ENCODE assay signal across 10 cellular contexts in the genomic region with DNA sequence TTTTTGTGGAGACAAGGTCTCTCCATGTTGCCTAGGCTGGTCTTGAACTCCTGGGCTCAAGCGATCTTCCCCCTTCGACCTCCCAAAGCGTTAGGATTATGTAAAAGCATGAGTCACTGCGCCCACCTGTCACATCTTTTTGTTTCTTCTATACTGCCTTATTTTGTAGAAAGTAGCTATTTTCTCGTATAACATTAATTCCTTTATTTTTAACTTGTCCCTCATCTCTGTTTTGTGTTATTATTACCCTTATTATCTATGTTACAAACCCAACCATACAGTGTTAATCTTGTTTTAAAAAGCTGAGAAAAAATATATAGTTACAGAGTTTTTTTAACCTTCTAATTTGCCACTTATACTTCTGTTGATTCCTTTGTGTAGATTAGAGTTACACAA. TPM values are rescaled to one million over a fixed set of nuclear protein-coding genes. Genes with fewer than 3 reads are reported as not detected.
DNase-seq lines count a peak whose midpoint lies in the region; ATAC-seq and TF ChIP-seq lines count a peak whose summit lies in the region.
"Had no signal": no experiment of that assay in that cellular context is flagged by ENCODE, and none has a peak within 500 bp of the region (broad histone marks: within the 10 kb centered on the region; RNA-seq: fewer than 3 reads in every experiment).

No MANE protein-coding gene starts in this region.

- peaks cover 41% of the 10 kb centered on the region for H3K4me1 Mint-ChIP-seq in activated CD8-positive, alpha-beta memory T cell treated with anti-CD3 and anti-CD28 coated beads, Interleukin-2, amount 10 ng/mL, durations not matched to agents 7 days and 5 days
- H3K4me1 Mint-ChIP-seq in activated CD4-positive, alpha-beta memory T cell treated with anti-CD3 and anti-CD28 coated beads, Interleukin-2, amount 10 ng/mL, durations not matched to agents 7 days and 5 days, result peaks cover 52% of the 10 kb centered on the region

- peak overlapping the region; percentile 97 for H3K27ac Mint-ChIP-seq in activated CD8-positive, alpha-beta memory T cell treated with anti-CD3 and anti-CD28 coated beads, Interleukin-2, amount 10 ng/mL, durations not matched to agents 7 days and 5 days
- peak overlapping the region; percentile 92 for H3K27ac Mint-ChIP-seq in activated CD4-positive, alpha-beta memory T cell treated with anti-CD3 and anti-CD28 coated beads, Interleukin-2, amount 10 ng/mL, durations not matched to agents 7 days and 5 days

- peak overlapping the region; percentile 96 for H3K4me3 Mint-ChIP-seq in activated CD8-positive, alpha-beta memory T cell treated with anti-CD3 and anti-CD28 coated beads, Interleukin-2, amount 10 ng/mL, durations not matched to agents 7 days and 5 days
- peak overlapping the region; percentile 86 for H3K4me3 Mint-ChIP-seq in activated CD4-positive, alpha-beta memory T cell treated with anti-CD3 and anti-CD28 coated beads, Interleukin-2, amount 10 ng/mL, durations not matched to agents 7 days and 5 days

- H3K9me3 Mint-ChIP-seq in activated CD8-positive, alpha-beta memory T cell treated with anti-CD3 and anti-CD28 coated beads, Interleukin-2, amount 10 ng/mL, durations not matched to agents 7 days and 5 days (ENCODE audit: low read depth), result no peaks in the 10 kb centered on the region
- H3K9me3 Mint-ChIP-seq in activated CD4-positive, alpha-beta memory T cell treated with anti-CD3 and anti-CD28 coated beads, Interleukin-2, amount 10 ng/mL, durations not matched to agents 7 days and 5 days, result no peaks in the 10 kb centered on the region

- POLR2A ChIA-PET in activated CD4-positive, alpha-beta memory T cell treated with anti-CD3 and anti-CD28 coated beads, Interleukin-2, amount 10 ng/mL, durations not matched to agents 7 days and 5 days (lab: Charles Lee), result interaction anchor here (1.0 to 6.9 kb wide), 6 partner anchors 27 to 60 kb away, joined by 3 to 113 read pairs (median 12); partner anchors contain the start of gene ZC3H7A

- H3K4me1 ChIP-seq in liver (ENCODE audit: control insufficient read depth in 4 of 4, insufficient read depth in 4 of 4, low read length in 3 of 4) (peaks cover 11 to 58% (median 36%) of the 10 kb centered on the region in 4 donors), subcutaneous abdominal adipose tissue (ENCODE audit: control insufficient read depth in 5 of 5, insufficient read depth in 5 of 5, low read length in 5 of 5) (peaks cover 6 to 38% (median 26%) of the 10 kb centered on the region in 5 donors)

- H3K36me3 ChIP-seq in liver (ENCODE audit: control insufficient read depth in 4 of 4, insufficient read depth in 3 of 4, low read depth in 1 of 4, low read length in 3 of 4) (no peaks in the 10 kb centered on the region), subcutaneous abdominal adipose tissue (ENCODE audit: control insufficient read depth in 5 of 5, insufficient read depth in 5 of 5, low read length in 5 of 5) (peaks cover 0 to 4% (median 1%) of the 10 kb centered on the region in 5 donors)

- no peak for DNase-seq in activated CD8-positive, alpha-beta memory T cell treated with anti-CD3 and anti-CD28 coated beads, Interleukin-2, amount 10 ng/mL, durations not matched to agents 7 days and 5 days
- no peak for DNase-seq in activated CD8-positive, alpha-beta memory T cell treated with anti-CD3 and anti-CD28 coated beads, Interleukin-2, amount 50 U/mL, for 48 hours
- DNase-seq in activated CD4-positive, alpha-beta memory T cell treated with anti-CD3 and anti-CD28 coated beads, Interleukin-2, amount 10 ng/mL, durations not matched to agents 7 days and 5 days, result no peak
- DNase-seq in islet precursor cell (no peak), superior temporal gyrus (ENCODE audit: extremely low spot score) (no peak)
- DNase-seq: NCI-H1105 treated with DMSO at 0.1 percent for 48 hours had no signal

- no peak for ATAC-seq in activated CD8-positive, alpha-beta memory T cell treated with anti-CD3 and anti-CD28 coated beads, Interleukin-2, amount 10 ng/mL, durations not matched to agents 7 days and 5 days
- no peak for ATAC-seq in GM21717 (IDR thresholded peaks at IDR 0.05; ENCODE audit: unreplicated experiment)

- H3K9me3 ChIP-seq in liver (ENCODE audit: control insufficient read depth in 4 of 4, low read length in 3 of 4) (no peaks in the 10 kb centered on the region), subcutaneous abdominal adipose tissue (ENCODE audit: control insufficient read depth in 5 of 5, low read length in 5 of 5) (no peaks in the 10 kb centered on the region)
- H3K9me3 ChIP-seq: SK-N-SH had no signal

- H3K4me3 ChIP-seq in liver (ENCODE audit: low read depth in 1 of 3, low read length in 3 of 3), result no peak overlapping the region
- H3K4me3 ChIP-seq in subcutaneous abdominal adipose tissue (ENCODE audit: low read depth in 1 of 5, low read length in 5 of 5), result no peak overlapping the region

- CTCF ChIA-PET in activated CD8-positive, alpha-beta memory T cell treated with anti-CD3 and anti-CD28 coated beads, Interleukin-2, amount 10 ng/mL, durations not matched to agents 7 days and 5 days (lab: Charles Lee), result interaction anchor here (0.7 to 4.3 kb wide), 6 partner anchors 29 to 931 kb away, joined by 3 to 27 read pairs (median 4); partner anchors contain the start of gene ZC3H7A
- CTCF ChIA-PET in activated CD4-positive, alpha-beta memory T cell treated with anti-CD3 and anti-CD28 coated beads, Interleukin-2, amount 10 ng/mL, durations not matched to agents 7 days and 5 days (lab: Charles Lee), result interaction anchor here (0.6 to 4.2 kb wide), 4 partner anchors 18 to 498 kb away, joined by 3 to 30 read pairs (median 4); partner anchors contain the start of gene ZC3H7A

- no peaks in the 10 kb centered on the region for H3K27me3 ChIP-seq in liver (ENCODE audit: control insufficient read depth in 4 of 4, insufficient read depth in 4 of 4, low read length in 3 of 4)
- no peaks in the 10 kb centered on the region for H3K27me3 ChIP-seq in subcutaneous abdominal adipose tissue (ENCODE audit: control insufficient read depth in 5 of 5, insufficient read depth in 4 of 5, low read length in 5 of 5)

- no peak for TF ChIP-seq RAD21 in liver (IDR thresholded peaks at IDR 0.05)

- H3K9ac ChIP-seq in liver (ENCODE audit: low read depth in 1 of 2, low read length in 2 of 2), result no peak overlapping the region
- no peak overlapping the region for H3K9ac ChIP-seq in subcutaneous abdominal adipose tissue (ENCODE audit: low read length in 5 of 5)

- peak overlapping the region; percentile 96 to 97 for H3K27ac ChIP-seq in liver (ENCODE audit: low read depth in 1 of 2, low read length in 2 of 2)
- H3K27ac ChIP-seq in subcutaneous abdominal adipose tissue (ENCODE audit: low read depth, low read length), result peak overlapping the region; percentile 89

- 88% methylated on average over 5 of the region's 5 CpGs for WGBS in liver

- H3K27me3 Mint-ChIP-seq in activated CD8-positive, alpha-beta memory T cell treated with anti-CD3 and anti-CD28 coated beads, Interleukin-2, amount 10 ng/mL, durations not matched to agents 7 days and 5 days, result no peaks in the 10 kb centered on the region
- no peaks in the 10 kb centered on the region for H3K27me3 Mint-ChIP-seq in activated CD4-positive, alpha-beta memory T cell treated with anti-CD3 and anti-CD28 coated beads, Interleukin-2, amount 10 ng/mL, durations not matched to agents 7 days and 5 days

- peaks cover 12% of the 10 kb centered on the region for H3K36me3 Mint-ChIP-seq in activated CD8-positive, alpha-beta memory T cell treated with anti-CD3 and anti-CD28 coated beads, Interleukin-2, amount 10 ng/mL, durations not matched to agents 7 days and 5 days
- H3K36me3 Mint-ChIP-seq in activated CD4-positive, alpha-beta memory T cell treated with anti-CD3 and anti-CD28 coated beads, Interleukin-2, amount 10 ng/mL, durations not matched to agents 7 days and 5 days (ENCODE audit: low read depth), result peaks cover 36% of the 10 kb centered on the region

- TF ChIP-seq CTCF in liver (IDR thresholded peaks at IDR 0.05; ENCODE audit: low read depth, low read length, missing input control), result no peak

TF ChIP-seq in liver, 16 proteins besides CTCF, POLR2A, EP300 and RAD21 (continues in another document):
- TF ChIP-seq HNF4G (IDR thresholded peaks at IDR 0.05) (no peak), HNF4A (conservative IDR thresholded peaks at IDR 0.05) (no peak), RXRA (IDR thresholded peaks at IDR 0.05) (no peak), NR2F2 (IDR thresholded peaks at IDR 0.05) (no peak), MAX (IDR thresholded peaks at IDR 0.05) (no peak), FOXA2 (IDR thresholded peaks at IDR 0.05) (no peak)
- TF ChIP-seq, protein P1, sequence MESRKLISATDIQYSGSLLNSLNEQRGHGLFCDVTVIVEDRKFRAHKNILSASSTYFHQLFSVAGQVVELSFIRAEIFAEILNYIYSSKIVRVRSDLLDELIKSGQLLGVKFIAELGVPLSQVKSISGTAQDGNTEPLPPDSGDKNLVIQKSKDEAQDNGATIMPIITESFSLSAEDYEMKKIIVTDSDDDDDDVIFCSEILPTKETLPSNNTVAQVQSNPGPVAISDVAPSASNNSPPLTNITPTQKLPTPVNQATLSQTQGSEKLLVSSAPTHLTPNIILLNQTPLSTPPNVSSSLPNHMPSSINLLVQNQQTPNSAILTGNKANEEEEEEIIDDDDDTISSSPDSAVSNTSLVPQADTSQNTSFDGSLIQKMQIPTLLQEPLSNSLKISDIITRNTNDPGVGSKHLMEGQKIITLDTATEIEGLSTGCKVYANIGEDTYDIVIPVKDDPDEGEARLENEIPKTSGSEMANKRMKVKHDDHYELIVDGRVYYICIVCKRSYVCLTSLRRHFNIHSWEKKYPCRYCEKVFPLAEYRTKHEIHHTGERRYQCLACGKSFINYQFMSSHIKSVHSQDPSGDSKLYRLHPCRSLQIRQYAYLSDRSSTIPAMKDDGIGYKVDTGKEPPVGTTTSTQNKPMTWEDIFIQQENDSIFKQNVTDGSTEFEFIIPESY (IDR thresholded peaks at IDR 0.05), result no peak

RNA-seq across cellular contexts. Expression of gene TXNDC11, which starts 1.4 kb away (rescaled TPM):
- 10 to 100 TPM; 41.3 to 47.2 TPM for total RNA-seq in activated CD8-positive, alpha-beta memory T cell treated with anti-CD3 and anti-CD28 coated beads, Interleukin-2, amount 10 ng/mL, durations not matched to agents 7 days and 5 days
- 10 to 100 TPM; 45.3 to 46.6 TPM for total RNA-seq in activated CD4-positive, alpha-beta memory T cell treated with anti-CD3 and anti-CD28 coated beads, Interleukin-2, amount 10 ng/mL, durations not matched to agents 7 days and 5 days
- 10 to 100 TPM; 26.4 to 61.1 TPM for total RNA-seq in liver
- polyA plus RNA-seq in liver, result 10 to 100 TPM; 35.9 to 63.5 TPM

RNA-seq across cellular contexts. Expression of gene ZC3H7A, which starts 53.0 kb away (rescaled TPM):
- 10 to 100 TPM; 70.7 to 85.9 TPM for total RNA-seq in activated CD8-positive, alpha-beta memory T cell treated with anti-CD3 and anti-CD28 coated beads, Interleukin-2, amount 10 ng/mL, durations not matched to agents 7 days and 5 days
- 10 to 100 TPM; 68.9 to 70.9 TPM for total RNA-seq in activated CD4-positive, alpha-beta memory T cell treated with anti-CD3 and anti-CD28 coated beads, Interleukin-2, amount 10 ng/mL, durations not matched to agents 7 days and 5 days
- 10 to 100 TPM; 33.3 to 37.7 TPM for total RNA-seq in liver
- polyA plus RNA-seq in liver, result 10 to 100 TPM; 12.4 to 16.1 TPM
